ENCODE assay signal across 8 cellular contexts in genomic region chr5:132227485-132228240, GRCh38. TPM values are rescaled to one million over a fixed set of nuclear protein-coding genes. Genes with fewer than 3 reads are reported as not detected.
DNase-seq lines count a peak whose midpoint lies in the region; ATAC-seq and TF ChIP-seq lines count a peak whose summit lies in the region.

TSS of gene P4HA2 (minus strand) at chr5:132227853. CDS start at chr5:132218626, 9,227 bp downstream.

- peak; percentile 93 for ATAC-seq in GM18502 (IDR thresholded peaks at IDR 0.05; ENCODE audit: poor library complexity, unreplicated experiment)
- peak; percentile 77 for ATAC-seq in HG02938 (IDR thresholded peaks at IDR 0.05; ENCODE audit: unreplicated experiment)

- DNase-seq in AG04449 (ENCODE audit: low read depth, low spot score) (no peak), NCI-H2196 treated with DMSO at 0.1 percent for 48 hours (lab: John Stamatoyannopoulos, UW; ENCODE audit: unreplicated experiment) (peak; percentile 56), epithelial cell of esophagus (ENCODE audit: low read depth) (peak; percentile 77), mesenteric fat pad (ENCODE audit: low spot score) (peak; percentile 95)
- DNase-seq in activated CD8-positive, alpha-beta memory T cell treated with anti-CD3 and anti-CD28 coated beads for 24 hours, result peak; percentile 75
- peak; percentile 5 for DNase-seq in stimulated activated CD8-positive, alpha-beta memory T cell treated with anti-CD3 and anti-CD28 coated beads, Interleukin-7, amount 100 ng/mL, for 24 hours (ENCODE audit: low read depth)

- H3K4me3 ChIP-seq in AG04449 (ENCODE audit: low read depth, low read length), result peak within 1 kb of the TSS; percentile 70
- H3K4me3 ChIP-seq in epithelial cell of esophagus (ENCODE audit: low read length), result peak within 1 kb of the TSS; percentile 57

- TF ChIP-seq CTCF in AG04449 (IDR thresholded peaks at IDR 0.05; ENCODE audit: insufficient read depth, low read length, missing control alignments) (no peak), epithelial cell of esophagus (IDR thresholded peaks at IDR 0.05; ENCODE audit: insufficient read depth, low read depth, low read length, missing control alignments) (no peak)

- CTCF ChIA-PET in AG04449 (lab: Yijun Ruan, JAX), result interaction anchor here (0.6 to 5.2 kb wide), 8 partner anchors 11 to 572 kb away, joined by 3 to 78 read pairs (median 5); no protein-coding TSS in a partner anchor

- POLR2A ChIA-PET in AG04449 (lab: Yijun Ruan, JAX), result interaction anchor here (0.5 to 1.1 kb wide), 5 partner anchors 9 to 1780 kb away, joined by 3 to 9 read pairs (median 5); no protein-coding TSS in a partner anchor

RNA-seq across cellular contexts. Expression of gene P4HA2, which starts in this region (rescaled TPM):
- total RNA-seq in mesenteric fat pad, result 15.7 TPM
